ENCODE assay signal across 8 cellular contexts in genomic region chr17:65121916-65122821, GRCh38. TPM values are rescaled to one million over a fixed set of nuclear protein-coding genes. Genes with fewer than 3 reads are reported as not detected.
A peak's percentile ranks its signal among the peaks of the same experiment; 100 is the strongest.
DNase-seq lines count a peak whose midpoint lies in the region; ATAC-seq, FAIRE-seq and TF ChIP-seq lines count a peak whose summit lies in the region.

No MANE protein-coding gene starts in this region.

- H3K27me3 Mint-ChIP-seq in GM23338 (ENCODE audit: insufficient read depth, low read depth, poor library complexity): peaks cover 6% of the 10 kb centered on the region
- H3K27me3 Mint-ChIP-seq in immature natural killer cell (ENCODE audit: low read depth in 3 of 3): peaks cover 0 to 9% (median 3%) of the 10 kb centered on the region in 3 donors

- DNase-seq in AG04450 (ENCODE audit: low read depth, low spot score) (no peak), GM23338 (ENCODE audit: low spot score) (no peak), immature natural killer cell (no peak), NCI-H69 (lab: John Stamatoyannopoulos, UW) (no peak), urothelium cell line (ENCODE audit: low spot score) (no peak)
- DNase-seq in activated CD4-positive, alpha-beta T cell treated with anti-CD3 and anti-CD28 coated beads, Interleukin-2, amount 50 U/mL, for 48 hours: peak; percentile 55 to 69
- DNase-seq in stimulated activated CD8-positive, alpha-beta memory T cell treated with anti-CD3 and anti-CD28 coated beads, Interleukin-4, amount 100 ng/mL, for 48 hours: peak; percentile 61

- H3K4me1 ChIP-seq in GM23338 (ENCODE audit: insufficient read depth): peaks cover 15% of the 10 kb centered on the region; the same call in 1 of the 2 replicates

- H3K79me2 ChIP-seq in GM23338 (replicated peaks; ENCODE audit: insufficient read depth): no peaks in the 10 kb centered on the region

- peak overlapping the region; percentile 74 for H3K4me3 Mint-ChIP-seq in GM23338
- peak overlapping the region; percentile 88 to 97 (median 94) for H3K4me3 Mint-ChIP-seq in immature natural killer cell

- H3K9me3 Mint-ChIP-seq in GM23338: no peaks in the 10 kb centered on the region
- H3K9me3 Mint-ChIP-seq in immature natural killer cell: no peaks in the 10 kb centered on the region

- FAIRE-seq in urothelium cell line (lab: Jason Lieb, UNC): no peak

- H3K4me2 ChIP-seq in GM23338: peak overlapping the region; percentile 76

- no peaks in the 10 kb centered on the region for H3F3A ChIP-seq in GM23338 (replicated peaks; ENCODE audit: low read depth)

- no peak overlapping the region for H3K27ac ChIP-seq in AG04450 (ENCODE audit: low read depth, low read length)
- H3K27ac ChIP-seq in GM23338 (ENCODE audit: low read depth): no peak overlapping the region

- H3K27ac Mint-ChIP-seq in GM23338 (0 out of 2 replicates have a peak overlapping the region, but pooled peaks have one; percentile 70), immature natural killer cell (peak overlapping the region; percentile 70 to 99 (median 84))

- peak overlapping the region; percentile 67; the same call in 1 of the 2 replicates for H3K4me3 ChIP-seq in AG04450 (ENCODE audit: low read depth, low read length)
- peak overlapping the region; percentile 63 for H3K4me3 ChIP-seq in GM23338

- no peak overlapping the region for H2AFZ ChIP-seq in GM23338

- H4K20me1 ChIP-seq in GM23338 (replicated peaks; ENCODE audit: insufficient read depth): no peaks in the 10 kb centered on the region

- H3K4me1 Mint-ChIP-seq in GM23338 (peaks cover 7% of the 10 kb centered on the region), immature natural killer cell (peaks cover 29 to 36% of the 10 kb centered on the region in 2 donors)

- peaks cover 7% of the 10 kb centered on the region; the same call in 1 of the 2 replicates for H3K9me2 ChIP-seq in GM23338 (ENCODE audit: insufficient read depth)

- H3K27me3 ChIP-seq in AG04450 (ENCODE audit: control insufficient read depth, insufficient read depth, low read length) (peaks cover 6% of the 10 kb centered on the region), GM23338 (ENCODE audit: insufficient read depth) (0 out of 2 replicates have a peak, but pooled peaks cover 4% of the 10 kb centered on the region)

- CTCF ChIA-PET in AG04450 (lab: Charles Lee): interaction anchor here (1.8 kb wide), 1 partner anchor 15 kb away, joined by 5 read pairs; the partner anchor contains the start of gene RGS9

- H3K9me3 ChIP-seq in AG04450 (ENCODE audit: control insufficient read depth, insufficient read depth, low read length): 0 out of 2 replicates have a peak, but pooled peaks cover 3% of the 10 kb centered on the region

- H3K36me3 Mint-ChIP-seq in GM23338 (ENCODE audit: low read depth): no peaks in the 10 kb centered on the region
- H3K36me3 Mint-ChIP-seq in immature natural killer cell: no peaks in the 10 kb centered on the region

- ATAC-seq in GM23338: no peak
- no peak for ATAC-seq in HG02840 (IDR thresholded peaks at IDR 0.05; ENCODE audit: low FRiP score, unreplicated experiment)

- H3K36me3 ChIP-seq in GM23338 (ENCODE audit: insufficient read depth): no peaks in the 10 kb centered on the region

- TF ChIP-seq CTCF in AG04450 (IDR thresholded peaks at IDR 0.05; ENCODE audit: low read depth, low read length) (no peak), GM23338 (conservative IDR thresholded peaks at IDR 0.05; ENCODE audit: low read depth in 2 of 2) (no peak)

- POLR2A ChIA-PET in AG04450 (lab: Yijun Ruan, JAX): interaction anchor here (0.6 to 1.0 kb wide), 5 partner anchors 16 to 140 kb away, joined by 3 to 7 read pairs (median 3); no protein-coding TSS in a partner anchor

TF ChIP-seq in GM23338, 12 proteins besides CTCF, POLR2A, EP300 and RAD21 (continues in another document):
- TF ChIP-seq, protein P1, sequence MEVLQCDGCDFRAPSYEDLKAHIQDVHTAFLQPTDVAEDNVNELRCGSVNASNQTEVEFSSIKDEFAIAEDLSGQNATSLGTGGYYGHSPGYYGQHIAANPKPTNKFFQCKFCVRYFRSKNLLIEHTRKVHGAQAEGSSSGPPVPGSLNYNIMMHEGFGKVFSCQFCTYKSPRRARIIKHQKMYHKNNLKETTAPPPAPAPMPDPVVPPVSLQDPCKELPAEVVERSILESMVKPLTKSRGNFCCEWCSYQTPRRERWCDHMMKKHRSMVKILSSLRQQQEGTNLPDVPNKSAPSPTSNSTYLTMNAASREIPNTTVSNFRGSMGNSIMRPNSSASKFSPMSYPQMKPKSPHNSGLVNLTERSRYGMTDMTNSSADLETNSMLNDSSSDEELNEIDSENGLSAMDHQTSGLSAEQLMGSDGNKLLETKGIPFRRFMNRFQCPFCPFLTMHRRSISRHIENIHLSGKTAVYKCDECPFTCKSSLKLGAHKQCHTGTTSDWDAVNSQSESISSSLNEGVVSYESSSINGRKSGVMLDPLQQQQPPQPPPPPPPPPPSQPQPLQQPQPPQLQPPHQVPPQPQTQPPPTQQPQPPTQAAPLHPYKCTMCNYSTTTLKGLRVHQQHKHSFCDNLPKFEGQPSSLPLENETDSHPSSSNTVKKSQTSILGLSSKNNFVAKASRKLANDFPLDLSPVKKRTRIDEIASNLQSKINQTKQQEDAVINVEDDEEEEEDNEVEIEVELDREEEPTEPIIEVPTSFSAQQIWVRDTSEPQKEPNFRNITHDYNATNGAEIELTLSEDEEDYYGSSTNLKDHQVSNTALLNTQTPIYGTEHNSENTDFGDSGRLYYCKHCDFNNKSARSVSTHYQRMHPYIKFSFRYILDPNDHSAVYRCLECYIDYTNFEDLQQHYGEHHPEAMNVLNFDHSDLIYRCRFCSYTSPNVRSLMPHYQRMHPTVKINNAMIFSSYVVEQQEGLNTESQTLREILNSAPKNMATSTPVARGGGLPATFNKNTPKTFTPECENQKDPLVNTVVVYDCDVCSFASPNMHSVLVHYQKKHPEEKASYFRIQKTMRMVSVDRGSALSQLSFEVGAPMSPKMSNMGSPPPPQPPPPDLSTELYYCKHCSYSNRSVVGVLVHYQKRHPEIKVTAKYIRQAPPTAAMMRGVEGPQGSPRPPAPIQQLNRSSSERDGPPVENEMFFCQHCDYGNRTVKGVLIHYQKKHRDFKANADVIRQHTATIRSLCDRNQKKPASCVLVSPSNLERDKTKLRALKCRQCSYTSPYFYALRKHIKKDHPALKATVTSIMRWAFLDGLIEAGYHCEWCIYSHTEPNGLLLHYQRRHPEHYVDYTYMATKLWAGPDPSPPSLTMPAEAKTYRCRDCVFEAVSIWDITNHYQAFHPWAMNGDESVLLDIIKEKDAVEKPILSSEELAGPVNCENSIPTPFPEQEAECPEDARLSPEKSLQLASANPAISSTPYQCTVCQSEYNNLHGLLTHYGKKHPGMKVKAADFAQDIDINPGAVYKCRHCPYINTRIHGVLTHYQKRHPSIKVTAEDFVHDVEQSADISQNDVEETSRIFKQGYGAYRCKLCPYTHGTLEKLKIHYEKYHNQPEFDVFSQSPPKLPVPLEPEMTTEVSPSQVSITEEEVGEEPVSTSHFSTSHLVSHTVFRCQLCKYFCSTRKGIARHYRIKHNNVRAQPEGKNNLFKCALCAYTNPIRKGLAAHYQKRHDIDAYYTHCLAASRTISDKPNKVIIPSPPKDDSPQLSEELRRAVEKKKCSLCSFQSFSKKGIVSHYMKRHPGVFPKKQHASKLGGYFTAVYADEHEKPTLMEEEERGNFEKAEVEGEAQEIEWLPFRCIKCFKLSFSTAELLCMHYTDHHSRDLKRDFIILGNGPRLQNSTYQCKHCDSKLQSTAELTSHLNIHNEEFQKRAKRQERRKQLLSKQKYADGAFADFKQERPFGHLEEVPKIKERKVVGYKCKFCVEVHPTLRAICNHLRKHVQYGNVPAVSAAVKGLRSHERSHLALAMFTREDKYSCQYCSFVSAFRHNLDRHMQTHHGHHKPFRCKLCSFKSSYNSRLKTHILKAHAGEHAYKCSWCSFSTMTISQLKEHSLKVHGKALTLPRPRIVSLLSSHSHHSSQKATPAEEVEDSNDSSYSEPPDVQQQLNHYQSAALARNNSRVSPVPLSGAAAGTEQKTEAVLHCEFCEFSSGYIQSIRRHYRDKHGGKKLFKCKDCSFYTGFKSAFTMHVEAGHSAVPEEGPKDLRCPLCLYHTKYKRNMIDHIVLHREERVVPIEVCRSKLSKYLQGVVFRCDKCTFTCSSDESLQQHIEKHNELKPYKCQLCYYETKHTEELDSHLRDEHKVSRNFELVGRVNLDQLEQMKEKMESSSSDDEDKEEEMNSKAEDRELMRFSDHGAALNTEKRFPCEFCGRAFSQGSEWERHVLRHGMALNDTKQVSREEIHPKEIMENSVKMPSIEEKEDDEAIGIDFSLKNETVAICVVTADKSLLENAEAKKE (CRISPR knock-in tag; IDR thresholded peaks at IDR 0.05): no peak
- TF ChIP-seq ZNF331 (CRISPR knock-in tag; IDR thresholded peaks at IDR 0.05; ENCODE audit: low read depth): no peak
- TF ChIP-seq POLR2AphosphoS5 (IDR thresholded peaks at IDR 0.05; ENCODE audit: low read depth): no peak
- TF ChIP-seq STAT1 (IDR thresholded peaks at IDR 0.05; ENCODE audit: unreplicated experiment): no peak
- TF ChIP-seq EZH2phosphoT487 (IDR thresholded peaks at IDR 0.05; ENCODE audit: unreplicated experiment): no peak
- no peak for TF ChIP-seq NANOG (IDR thresholded peaks at IDR 0.05; ENCODE audit: borderline replicate concordance)

RNA-seq across cellular contexts. Expression of gene RGS9, which starts 15.0 kb away (rescaled TPM):
- polyA plus RNA-seq in AG04450 (2011; rRNA removed) (2.0 and 2.1 TPM in 2 replicates), GM23338 (2016; fragmentation: Nextera tagmentation; extraction: Ambion mirVana) (29.6 and 29.8 TPM in 2 replicates), immature natural killer cell (10 to 100 TPM; 16.9 to 30.3 (median 17.5) TPM)
- 1.1 and 1.6 TPM in 2 replicates for polyA minus RNA-seq in AG04450 (2011; rRNA and poly(A)+ RNA removed)
- total RNA-seq in GM23338 (2014; rRNA removed; shearing (Covaris generic)): 12.8 and 19.2 TPM in 2 replicates

Comparison
In these comparisons a context has a peak if more than half of its experiments do, and no peak if none do; other contexts are left out.
1. DNase-seq: peak in activated CD4-positive, alpha-beta T cell treated with anti-CD3 and anti-CD28 coated beads, Interleukin-2, amount 50 U/mL, for 48 hours (2 of 2) and stimulated activated CD8-positive, alpha-beta memory T cell treated with anti-CD3 and anti-CD28 coated beads, Interleukin-4, amount 100 ng/mL, for 48 hours (single experiment); none in AG04450 (single experiment), GM23338 (single experiment), immature natural killer cell (0 of 3), NCI-H69 (single experiment) and urothelium cell line (single experiment).